In genomic region chr1:38000529-38001453, GRCh38 we compare ENCODE assay signal across 8 cellular contexts. TPM values are rescaled to one million over a fixed set of nuclear protein-coding genes. Genes with fewer than 3 reads are reported as not detected.
DNase-seq lines count a peak whose midpoint lies in the region; ATAC-seq and TF ChIP-seq lines count a peak whose summit lies in the region.

No MANE protein-coding gene starts in this region.

- H3K9me3 ChIP-seq in mesodermal cell (ENCODE audit: control insufficient read depth, low read length), result no peaks in the 10 kb centered on the region

- H3K4me3 ChIP-seq in mesodermal cell (ENCODE audit: extremely low read depth, insufficient read depth, low read length, poor library complexity, severe bottlenecking), result peak overlapping the region; percentile 11

- WGBS in mesodermal cell (ENCODE audit: insufficient coverage in 2 of 2), 2 experiments, result 52 to 54% methylated on average over 5 to 8 of the region's 13 CpGs

- peaks cover 51% of the 10 kb centered on the region for H3K36me3 ChIP-seq in mesodermal cell (ENCODE audit: control insufficient read depth, insufficient read depth, low read length)

- H3K27ac ChIP-seq in mesodermal cell (ENCODE audit: low read depth, low read length, severe bottlenecking), result peak overlapping the region; percentile 100

- TF ChIP-seq CTCF in AG09319 (IDR thresholded peaks at IDR 0.05; ENCODE audit: low read depth, low read length), result no peak

- DNase-seq in AG09319 (ENCODE audit: extremely low read depth, low read depth), result peak; percentile 34
- peak; percentile 44 for DNase-seq in OCI-M1 (lab: John Stamatoyannopoulos, UW)
- peak; percentile 59 for DNase-seq in ecto neural progenitor cell (ENCODE audit: low spot score)
- no peak for DNase-seq in amygdala (lab: John Stamatoyannopoulos, UW)
- DNase-seq in stimulated activated naive CD4-positive, alpha-beta T cell (lab: John Stamatoyannopoulos, UW), result no peak
- no peak for DNase-seq in NCI-H446 treated with DMSO at 0.1 percent for 48 hours (lab: John Stamatoyannopoulos, UW)

- no peak for ATAC-seq in GM21528 (IDR thresholded peaks at IDR 0.05; ENCODE audit: low FRiP score, unreplicated experiment)

- peaks cover 59% of the 10 kb centered on the region for H3K4me1 ChIP-seq in mesodermal cell (ENCODE audit: control insufficient read depth, insufficient read depth, low read length, poor library complexity, severe bottlenecking)

RNA-seq across cellular contexts. Expression of gene FHL3, which starts 4.5 kb away (rescaled TPM):
- polyA plus RNA-seq in mesodermal cell (2013, experiment 1 of 2), result 73.2 TPM
- polyA plus RNA-seq in mesodermal cell (2013, experiment 2 of 2), result 62.8 TPM

RNA-seq across cellular contexts. Expression of gene SF3A3, which starts 11.0 kb away (rescaled TPM):
- 72.0 TPM for polyA plus RNA-seq in mesodermal cell (2013, experiment 1 of 2)
- 66.0 TPM for polyA plus RNA-seq in mesodermal cell (2013, experiment 2 of 2)

RNA-seq across cellular contexts. Expression of gene UTP11, which starts 11.7 kb away (rescaled TPM):
- 63.0 TPM for polyA plus RNA-seq in mesodermal cell (2013, experiment 1 of 2)
- 61.6 TPM for polyA plus RNA-seq in mesodermal cell (2013, experiment 2 of 2)

RNA-seq across cellular contexts. Expression of gene POU3F1, which starts 45.8 kb away (rescaled TPM):
- 0.96 TPM for polyA plus RNA-seq in mesodermal cell (2013, experiment 1 of 2)
- 0.71 TPM for polyA plus RNA-seq in mesodermal cell (2013, experiment 2 of 2)

RNA-seq across cellular contexts. Expression of gene INPP5B, which starts 53.9 kb away (rescaled TPM):
- polyA plus RNA-seq in mesodermal cell (2013, experiment 1 of 2), result 14.7 TPM
- polyA plus RNA-seq in mesodermal cell (2013, experiment 2 of 2), result 15.0 TPM

Comparison
In these comparisons a context has a peak if more than half of its experiments do, and no peak if none do; other contexts are left out.
1. DNase-seq: peak in AG09319 (single experiment), OCI-M1 (single experiment) and ecto neural progenitor cell (single experiment); none in amygdala (0 of 56), stimulated activated naive CD4-positive, alpha-beta T cell (0 of 6) and NCI-H446 treated with DMSO at 0.1 percent for 48 hours (single experiment).